ENCODE assay signal across 16 cellular contexts in the genomic region with DNA sequence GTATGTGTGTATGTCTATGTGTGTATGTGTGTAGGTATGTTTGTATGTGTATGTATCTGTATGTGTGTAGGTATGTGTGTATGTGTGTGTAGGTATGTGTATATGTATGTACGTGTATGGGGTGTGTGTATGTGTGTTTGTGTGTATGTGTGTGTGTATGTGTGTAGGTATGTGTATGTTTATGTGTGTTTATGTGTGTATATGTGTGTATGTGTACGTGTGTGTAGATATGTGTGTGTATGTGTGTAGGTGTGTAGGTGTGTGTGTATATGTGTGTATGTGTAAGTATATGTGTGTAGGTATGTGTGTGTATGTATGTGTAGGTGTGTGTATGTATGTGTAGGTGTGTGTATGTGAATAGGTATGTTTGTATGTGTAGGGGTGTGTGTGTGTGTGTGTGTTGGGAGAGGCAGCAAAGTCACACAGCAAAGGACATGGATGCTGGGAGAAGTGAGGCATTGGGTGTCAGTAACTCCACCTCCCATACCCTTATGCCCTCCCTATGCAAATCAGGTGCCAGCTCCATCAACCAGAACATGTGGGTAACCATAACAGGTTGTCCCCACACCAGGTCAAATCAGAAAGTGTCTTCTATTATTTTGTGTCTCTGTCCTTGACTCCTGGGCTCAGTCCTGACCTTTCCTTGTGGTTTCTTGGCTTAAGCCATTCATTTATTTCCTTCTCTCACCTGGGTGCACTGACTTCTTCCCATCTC. TPM values are rescaled to one million over a fixed set of nuclear protein-coding genes. Genes with fewer than 3 reads are reported as not detected.
DNase-seq lines count a peak whose midpoint lies in the region; ATAC-seq and FAIRE-seq lines count a peak whose summit lies in the region.
"Had no signal": no experiment of that assay in that cellular context is flagged by ENCODE, and none has a peak within 500 bp of the region (broad histone marks: within the 10 kb centered on the region; RNA-seq: fewer than 3 reads in every experiment).

No MANE protein-coding gene starts in this region.

- DNase-seq in T-helper 1 cell = no peak
- DNase-seq in GM18507 (ENCODE audit: extremely low spot score, insufficient read length, low read depth) = no peak
- DNase-seq in activated CD4-positive, alpha-beta memory T cell treated with anti-CD3 and anti-CD28 coated beads, Interleukin-2, amount 10 ng/mL, durations not matched to agents 7 days and 5 days = no peak
- no peak for DNase-seq in naive B cell
- DNase-seq in putamen (ENCODE audit: low spot score) = no peak
- DNase-seq in D341Med (ENCODE audit: low spot score) = no peak
- DNase-seq: left ventricle myocardium inferior; NCI-H1417; NCI-H2171; ovary; stimulated activated CD4-positive, alpha-beta T cell treated with anti-CD3 and anti-CD28 coated beads, Interleukin-4, amount 100 ng/mL, for 24 hours had no signal

- H3K27me3 Mint-ChIP-seq in T-helper 1 cell treated with Interleukin-12 subunit alpha and Interleukin-12 subunit beta and Interleukin-4 antibody, amounts not matched to agents 30 μg/mL and 1 μg/mL, for 36 hours (ENCODE audit: low read depth) = no peaks in the 10 kb centered on the region
- no peaks in the 10 kb centered on the region for H3K27me3 Mint-ChIP-seq in activated CD4-positive, alpha-beta memory T cell treated with anti-CD3 and anti-CD28 coated beads, Interleukin-2, amount 10 ng/mL, durations not matched to agents 7 days and 5 days
- no peaks in the 10 kb centered on the region for H3K27me3 Mint-ChIP-seq in naive B cell

- H3K9me3 Mint-ChIP-seq in T-helper 1 cell treated with Interleukin-12 subunit alpha and Interleukin-12 subunit beta and Interleukin-4 antibody, amounts not matched to agents 30 μg/mL and 1 μg/mL, for 36 hours = no peaks in the 10 kb centered on the region
- no peaks in the 10 kb centered on the region for H3K9me3 Mint-ChIP-seq in activated CD4-positive, alpha-beta memory T cell treated with anti-CD3 and anti-CD28 coated beads, Interleukin-2, amount 10 ng/mL, durations not matched to agents 7 days and 5 days
- H3K9me3 Mint-ChIP-seq in naive B cell = no peaks in the 10 kb centered on the region

- CTCF ChIA-PET in activated CD4-positive, alpha-beta memory T cell treated with anti-CD3 and anti-CD28 coated beads, Interleukin-2, amount 10 ng/mL, durations not matched to agents 7 days and 5 days (lab: Charles Lee) = no interaction called here

- peak overlapping the region; percentile 73 for H3K27ac Mint-ChIP-seq in T-helper 1 cell treated with Interleukin-12 subunit alpha and Interleukin-12 subunit beta and Interleukin-4 antibody, amounts not matched to agents 30 μg/mL and 1 μg/mL, for 36 hours
- peak overlapping the region; percentile 99 for H3K27ac Mint-ChIP-seq in activated CD4-positive, alpha-beta memory T cell treated with anti-CD3 and anti-CD28 coated beads, Interleukin-2, amount 10 ng/mL, durations not matched to agents 7 days and 5 days
- H3K27ac Mint-ChIP-seq in naive B cell = peak overlapping the region; percentile 5 to 98 (median 56)

- ATAC-seq in naive B cell (ENCODE audit: low read depth in 2 of 2) (no peak), GM21515 (IDR thresholded peaks at IDR 0.05; ENCODE audit: unreplicated experiment) (no peak)
- ATAC-seq: activated CD4-positive, CD25-positive, alpha-beta regulatory T cell treated with anti-CD3 and anti-CD28 coated beads, Interleukin-2, amount 50 U/mL, for 24 hours; gastroesophageal sphincter had no signal

- H3K4me3 Mint-ChIP-seq in T-helper 1 cell treated with Interleukin-12 subunit alpha and Interleukin-12 subunit beta and Interleukin-4 antibody, amounts not matched to agents 30 μg/mL and 1 μg/mL, for 36 hours = peak overlapping the region; percentile 57
- H3K4me3 Mint-ChIP-seq in activated CD4-positive, alpha-beta memory T cell treated with anti-CD3 and anti-CD28 coated beads, Interleukin-2, amount 10 ng/mL, durations not matched to agents 7 days and 5 days = peak overlapping the region; percentile 13
- H3K4me3 Mint-ChIP-seq in naive B cell = peak overlapping the region in 7 of 8 donors; percentile 1 to 42 (median 21)

- POLR2A ChIA-PET in activated CD4-positive, alpha-beta memory T cell treated with anti-CD3 and anti-CD28 coated beads, Interleukin-2, amount 10 ng/mL, durations not matched to agents 7 days and 5 days (lab: Charles Lee) = interaction anchor here (1.2 to 10.8 kb wide), 2 partner anchors 14 to 38 kb away, joined by 4 to 136 read pairs; partner anchors contain the start of gene NPHP4

- H3K4me1 Mint-ChIP-seq in T-helper 1 cell treated with Interleukin-12 subunit alpha and Interleukin-12 subunit beta and Interleukin-4 antibody, amounts not matched to agents 30 μg/mL and 1 μg/mL, for 36 hours (ENCODE audit: low read depth) = peaks cover 60% of the 10 kb centered on the region
- H3K4me1 Mint-ChIP-seq in activated CD4-positive, alpha-beta memory T cell treated with anti-CD3 and anti-CD28 coated beads, Interleukin-2, amount 10 ng/mL, durations not matched to agents 7 days and 5 days = peaks cover 85% of the 10 kb centered on the region
- peaks cover 59 to 84% (median 82%) of the 10 kb centered on the region in 3 donors for H3K4me1 Mint-ChIP-seq in naive B cell

- FAIRE-seq in GM18507 (lab: Jason Lieb, UNC) = peak; percentile 59
- FAIRE-seq: astrocyte had no signal

- H3K36me3 Mint-ChIP-seq in T-helper 1 cell treated with Interleukin-12 subunit alpha and Interleukin-12 subunit beta and Interleukin-4 antibody, amounts not matched to agents 30 μg/mL and 1 μg/mL, for 36 hours (ENCODE audit: low read depth) = peaks cover 39% of the 10 kb centered on the region
- H3K36me3 Mint-ChIP-seq in activated CD4-positive, alpha-beta memory T cell treated with anti-CD3 and anti-CD28 coated beads, Interleukin-2, amount 10 ng/mL, durations not matched to agents 7 days and 5 days (ENCODE audit: low read depth) = peaks cover 80% of the 10 kb centered on the region
- H3K36me3 Mint-ChIP-seq in naive B cell = peaks cover under 1 to 10% of the 10 kb centered on the region in 2 donors

RNA-seq across cellular contexts. Expression of gene KCNAB2, which starts 15.0 kb away (rescaled TPM):
- total RNA-seq in activated CD4-positive, alpha-beta memory T cell treated with anti-CD3 and anti-CD28 coated beads, Interleukin-2, amount 10 ng/mL, durations not matched to agents 7 days and 5 days = 100 to 1,000 TPM; 284 to 286 TPM
- 10 to 100 TPM; 10.2 to 16.8 (median 13.9) TPM for polyA plus RNA-seq in naive B cell (ENCODE audit: low read depth in 6 of 6)

RNA-seq across cellular contexts. Expression of gene NPHP4, which starts 38.5 kb away (rescaled TPM):
- total RNA-seq in activated CD4-positive, alpha-beta memory T cell treated with anti-CD3 and anti-CD28 coated beads, Interleukin-2, amount 10 ng/mL, durations not matched to agents 7 days and 5 days = 10 to 100 TPM; 18.1 to 19.1 TPM
- 1 to 10 TPM in 2 of 6 donors, under 1 TPM in 3, not detected in 1; 0.51 to 1.1 (median 0.68) TPM for polyA plus RNA-seq in naive B cell (ENCODE audit: low read depth in 6 of 6)
